8 cellular contexts compared by ENCODE assay signal in genomic region chr9:36493562-36493961, GRCh38.
DNase-seq lines count a peak whose midpoint lies in the region; ATAC-seq and TF ChIP-seq lines count a peak whose summit lies in the region.
"Not testable (repeated sequence)": the region's sequence is repeated elsewhere in the genome, so short reads cannot be mapped to it uniquely, and the experiment has no call there.

No MANE protein-coding gene starts in this region.

- peak overlapping the region in 4 of 7 donors; percentile 46 to 87 (median 74) for H3K27ac Mint-ChIP-seq in CD14-positive monocyte
- peak overlapping the region; percentile 64 for H3K27ac Mint-ChIP-seq in activated CD4-positive, alpha-beta memory T cell treated with anti-CD3 and anti-CD28 coated beads, Interleukin-2, amount 10 ng/mL, durations not matched to agents 7 days and 5 days
- H3K27ac Mint-ChIP-seq in MCF 10A (ENCODE audit: low read depth, unreplicated experiment) = not testable (repeated sequence)
- H3K27ac Mint-ChIP-seq in naive B cell = peak overlapping the region in 1 of 6 donors; percentile 88

- CTCF ChIA-PET in activated CD4-positive, alpha-beta memory T cell treated with anti-CD3 and anti-CD28 coated beads, Interleukin-2, amount 10 ng/mL, durations not matched to agents 7 days and 5 days (lab: Charles Lee); MCF 10A (lab: Yijun Ruan, JAX): not testable (repeated sequence)

- intact Hi-C loops in CD14-positive monocyte (cut with micrococcal nuclease); MCF 10A (cut with micrococcal nuclease): not testable (repeated sequence)

- not testable (repeated sequence) for H3K27me3 Mint-ChIP-seq in CD14-positive monocyte (ENCODE audit: low read depth in 3 of 3); activated CD4-positive, alpha-beta memory T cell treated with anti-CD3 and anti-CD28 coated beads, Interleukin-2, amount 10 ng/mL, durations not matched to agents 7 days and 5 days; MCF 10A (ENCODE audit: insufficient read depth, unreplicated experiment); naive B cell

- TF ChIP-seq CTCF in CD14-positive monocyte (IDR thresholded peaks at IDR 0.05); MCF 10A (IDR thresholded peaks at IDR 0.05; ENCODE audit: unreplicated experiment): not testable (repeated sequence)

- POLR2A ChIA-PET in activated CD4-positive, alpha-beta memory T cell treated with anti-CD3 and anti-CD28 coated beads, Interleukin-2, amount 10 ng/mL, durations not matched to agents 7 days and 5 days (lab: Charles Lee); MCF 10A (lab: Yijun Ruan, JAX): not testable (repeated sequence)

- H3K36me3 Mint-ChIP-seq in CD14-positive monocyte; activated CD4-positive, alpha-beta memory T cell treated with anti-CD3 and anti-CD28 coated beads, Interleukin-2, amount 10 ng/mL, durations not matched to agents 7 days and 5 days (ENCODE audit: low read depth); MCF 10A (ENCODE audit: insufficient read depth, unreplicated experiment); naive B cell: not testable (repeated sequence)

- H3K9me3 Mint-ChIP-seq in CD14-positive monocyte; activated CD4-positive, alpha-beta memory T cell treated with anti-CD3 and anti-CD28 coated beads, Interleukin-2, amount 10 ng/mL, durations not matched to agents 7 days and 5 days; MCF 10A (ENCODE audit: unreplicated experiment); naive B cell: not testable (repeated sequence)

- peak overlapping the region in 1 of 2 donors; percentile 77 for H3K4me3 Mint-ChIP-seq in CD14-positive monocyte
- H3K4me3 Mint-ChIP-seq in activated CD4-positive, alpha-beta memory T cell treated with anti-CD3 and anti-CD28 coated beads, Interleukin-2, amount 10 ng/mL, durations not matched to agents 7 days and 5 days = peak overlapping the region; percentile 11
- not testable (repeated sequence) for H3K4me3 Mint-ChIP-seq in MCF 10A (ENCODE audit: unreplicated experiment)
- peak overlapping the region in 7 of 8 donors; percentile 22 to 85 (median 55) for H3K4me3 Mint-ChIP-seq in naive B cell

- not testable (repeated sequence) for BruUV-seq in MCF 10A (replicated peaks; lab: Mats Ljungman, UMichigan)

- ATAC-seq in naive B cell (ENCODE audit: low read depth in 2 of 2) = peak; percentile 50 to 54

- DNase-seq in CD14-positive monocyte (ENCODE audit: low spot score) = not testable (repeated sequence)
- DNase-seq in NAMALWA (ENCODE audit: low spot score) (peak; percentile 29), T-helper 2 cell (peak in 3 of 5 experiments; percentile 8 to 65 (median 44)), MCF 10A (ENCODE audit: unreplicated experiment) (peak; percentile 20), naive B cell (peak; percentile 37)
- peak; percentile 53 for DNase-seq in activated CD4-positive, alpha-beta memory T cell treated with anti-CD3 and anti-CD28 coated beads, Interleukin-2, amount 10 ng/mL, durations not matched to agents 7 days and 5 days
- DNase-seq in activated effector memory CD4-positive, alpha-beta T cell treated with Interleukin-2 at 50 U/mL for 16 hours = peak; percentile 12
- DNase-seq in stimulated activated CD4-positive, alpha-beta T cell treated with anti-CD3 and anti-CD28 coated beads, Interleukin-4, amount 100 ng/mL, for 4 hours = peak; percentile 13 to 26

- H3K4me1 Mint-ChIP-seq in CD14-positive monocyte (peaks cover 18% of the 10 kb centered on the region), naive B cell (peaks cover 18 to 36% (median 31%) of the 10 kb centered on the region in 3 donors)
- H3K4me1 Mint-ChIP-seq in activated CD4-positive, alpha-beta memory T cell treated with anti-CD3 and anti-CD28 coated beads, Interleukin-2, amount 10 ng/mL, durations not matched to agents 7 days and 5 days = peaks cover 41% of the 10 kb centered on the region
- H3K4me1 Mint-ChIP-seq in MCF 10A (ENCODE audit: insufficient read depth, unreplicated experiment) = not testable (repeated sequence)
